ENCODE assay signal across 24 cellular contexts in the genomic region with DNA sequence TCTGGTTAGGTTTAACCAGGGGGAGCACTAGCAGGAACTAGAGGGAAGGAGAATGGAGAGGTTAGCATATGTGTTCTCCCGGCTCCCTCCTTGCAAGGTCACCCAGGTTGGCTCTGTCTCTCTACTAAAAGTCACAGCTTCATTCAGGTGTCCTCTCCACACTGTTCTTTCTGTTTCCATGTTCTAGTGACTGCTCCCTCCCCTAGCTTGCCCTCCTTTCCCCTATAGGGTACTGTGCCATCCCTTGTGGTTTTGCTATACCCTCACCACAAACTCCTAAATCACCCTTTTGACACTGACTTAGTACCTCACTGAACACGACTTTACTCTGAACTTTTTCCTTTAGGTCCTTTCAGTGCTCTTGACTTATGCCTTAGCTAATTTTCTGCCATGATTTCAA.
DNase-seq lines count a peak whose midpoint lies in the region; ATAC-seq, FAIRE-seq and TF ChIP-seq lines count a peak whose summit lies in the region.
"Had no signal": no experiment of that assay in that cellular context is flagged by ENCODE, and none has a peak within 500 bp of the region (broad histone marks: within the 10 kb centered on the region; RNA-seq: fewer than 3 reads in every experiment).

No MANE protein-coding gene starts in this region.

- H2AFZ ChIP-seq in Loucy (ENCODE audit: low read length) = no peak overlapping the region

- H4K20me1 ChIP-seq in Loucy (ENCODE audit: insufficient read depth, low read length, poor library complexity, severe bottlenecking) = no peaks in the 10 kb centered on the region

- H3K9me2 ChIP-seq in Loucy (replicated peaks; ENCODE audit: low read depth, low read length) = no peaks in the 10 kb centered on the region

- H3K4me3 ChIP-seq in Loucy (ENCODE audit: low read length, poor library complexity, severe bottlenecking) = no peak overlapping the region
- H3K4me3 ChIP-seq: body of pancreas, lung, pancreas, spleen, thyroid gland had no signal

- peak overlapping the region; percentile 1 for H3K4me2 ChIP-seq in Loucy (ENCODE audit: low read depth, low read length, poor library complexity, severe bottlenecking)

- H3F3A ChIP-seq in Loucy (ENCODE audit: low read depth) = no peaks in the 10 kb centered on the region

- no peak for DNase-seq in stimulated activated naive B cell treated with anti-CD40 and anti-IgM and Interleukin-4, amounts not matched to agents 10 μg/mL and 1 μg/mL and 100 μg/mL, for 72 hours
- DNase-seq in NCI-H69 (lab: John Stamatoyannopoulos, UW) = no peak
- no peak for DNase-seq in urothelium cell line (ENCODE audit: low spot score)
- DNase-seq: activated CD4-positive, alpha-beta T cell treated with anti-CD3 and anti-CD28 coated beads, Interleukin-2, amount 50 U/mL, for 4 hours; activated effector memory CD4-positive, alpha-beta T cell treated with anti-CD3 and anti-CD28 coated beads, Interleukin-2, amount 50 U/mL, for 16 hours; body of pancreas; EL; NCI-H1105 treated with DMSO at 0.1 percent for 48 hours; NCI-H2029 treated with DMSO at 0.1 percent for 48 hours; NCI-H2227 treated with DMSO at 0.1 percent for 48 hours; NCI-H774; nephron progenitor cell; pancreas; spleen; stimulated activated CD4-positive, alpha-beta T cell treated with anti-CD3 and anti-CD28 coated beads, Interleukin-2, amount 100 ng/mL, for 48 hours had no signal

- peak overlapping the region; percentile 51 for H3K27ac Mint-ChIP-seq in stimulated activated naive B cell treated with anti-CD40 and anti-IgM and Interleukin-4, amounts not matched to agents 10 μg/mL and 1 μg/mL and 100 μg/mL, for 72 hours
- H3K27ac Mint-ChIP-seq: CD14-positive monocyte; nephron progenitor cell; stimulated activated naive CD8-positive, alpha-beta T cell treated with anti-CD3 and anti-CD28 coated beads, Interleukin-15, Interleukin-2, amounts not matched to agents 100 ng/mL and 50 ng/mL, for 24 hours had no signal

- no peaks in the 10 kb centered on the region for H3K36me3 ChIP-seq in Loucy (ENCODE audit: insufficient read depth, low read length)
- H3K36me3 ChIP-seq: pancreas, spleen, thyroid gland had no signal

- H3K79me2 ChIP-seq in Loucy (ENCODE audit: insufficient read depth, low read length) = no peaks in the 10 kb centered on the region

- peaks cover 9 to 21% of the 10 kb centered on the region in 2 donors for H3K4me1 Mint-ChIP-seq in stimulated activated naive B cell treated with anti-CD40 and anti-IgM and Interleukin-4, amounts not matched to agents 10 μg/mL and 1 μg/mL and 100 μg/mL, for 72 hours
- H3K4me1 Mint-ChIP-seq: CD14-positive monocyte had no signal

- no peaks in the 10 kb centered on the region for H3K27me3 Mint-ChIP-seq in stimulated activated naive B cell treated with anti-CD40 and anti-IgM and Interleukin-4, amounts not matched to agents 10 μg/mL and 1 μg/mL and 100 μg/mL, for 72 hours
- H3K27me3 Mint-ChIP-seq: stimulated activated naive CD8-positive, alpha-beta T cell treated with anti-CD3 and anti-CD28 coated beads, Interleukin-15, Interleukin-2, amounts not matched to agents 100 ng/mL and 50 ng/mL, for 24 hours had no signal

- no peak for FAIRE-seq in urothelium cell line (lab: Jason Lieb, UNC)
- FAIRE-seq: pancreas had no signal

- no peaks in the 10 kb centered on the region for H3K9me3 ChIP-seq in Loucy (ENCODE audit: insufficient read depth, low read depth, low read length)
- H3K9me3 ChIP-seq: body of pancreas, pancreas, spleen, thyroid gland had no signal

- no peaks in the 10 kb centered on the region for H3K4me1 ChIP-seq in Loucy (ENCODE audit: insufficient read depth, low read length, poor library complexity, severe bottlenecking)
- H3K4me1 ChIP-seq: body of pancreas, pancreas, spleen, thyroid gland had no signal

- ATAC-seq in GM19035 (IDR thresholded peaks at IDR 0.05; ENCODE audit: unreplicated experiment) = peak; percentile 32
- ATAC-seq in HG02852 (IDR thresholded peaks at IDR 0.05; ENCODE audit: unreplicated experiment) = peak; percentile 15
- peak; percentile 56 to 77 for ATAC-seq in stimulated activated naive B cell treated with anti-CD40 and anti-IgM and Interleukin-4, amounts not matched to agents 10 μg/mL and 1 μg/mL and 100 μg/mL, for 72 hours (replicated peaks)
- ATAC-seq in HG03135 (IDR thresholded peaks at IDR 0.05; ENCODE audit: unreplicated experiment) = no peak
- ATAC-seq: body of pancreas, HCT116, pancreas had no signal

- no peak overlapping the region for H3K4me3 Mint-ChIP-seq in stimulated activated naive B cell treated with anti-CD40 and anti-IgM and Interleukin-4, amounts not matched to agents 10 μg/mL and 1 μg/mL and 100 μg/mL, for 72 hours
- H3K4me3 Mint-ChIP-seq: CD14-positive monocyte; nephron progenitor cell; stimulated activated naive CD8-positive, alpha-beta T cell treated with anti-CD3 and anti-CD28 coated beads, Interleukin-15, Interleukin-2, amounts not matched to agents 100 ng/mL and 50 ng/mL, for 24 hours had no signal

- no peak for TF ChIP-seq CTCF in Loucy (conservative IDR thresholded peaks at IDR 0.05; ENCODE audit: low read length)

- H3K27me3 ChIP-seq in Loucy (ENCODE audit: insufficient read depth, low read length, poor library complexity, severe bottlenecking) = no peaks in the 10 kb centered on the region
- H3K27me3 ChIP-seq: body of pancreas, pancreas, spleen, thyroid gland had no signal

- no peak overlapping the region for H3K9ac ChIP-seq in Loucy (ENCODE audit: low read depth, low read length, poor library complexity, severe bottlenecking)

- peaks cover 0 to 2% of the 10 kb centered on the region in 2 donors for H3K9me3 Mint-ChIP-seq in stimulated activated naive B cell treated with anti-CD40 and anti-IgM and Interleukin-4, amounts not matched to agents 10 μg/mL and 1 μg/mL and 100 μg/mL, for 72 hours
- H3K9me3 Mint-ChIP-seq: stimulated activated naive CD8-positive, alpha-beta T cell treated with anti-CD3 and anti-CD28 coated beads, Interleukin-15, Interleukin-2, amounts not matched to agents 100 ng/mL and 50 ng/mL, for 24 hours had no signal

- no peaks in the 10 kb centered on the region for H3K36me3 Mint-ChIP-seq in stimulated activated naive B cell treated with anti-CD40 and anti-IgM and Interleukin-4, amounts not matched to agents 10 μg/mL and 1 μg/mL and 100 μg/mL, for 72 hours
- H3K36me3 Mint-ChIP-seq: CD14-positive monocyte had no signal
